Comparison of ENCODE assay signal across 7 cellular contexts in genomic region chr10:10677479-10677878, GRCh38.
DNase-seq lines count a peak whose midpoint lies in the region; ATAC-seq, FAIRE-seq and TF ChIP-seq lines count a peak whose summit lies in the region.

No MANE protein-coding gene starts in this region.

- DNase-seq in GM12891 (ENCODE audit: insufficient read length, low spot score), result no peak
- DNase-seq in HCEC 1CT, result peak; percentile 66
- peak; percentile 1 for DNase-seq in NCI-H187 treated with DMSO at 0.1 percent for 48 hours (lab: John Stamatoyannopoulos, UW)
- peak in 1 of 2 donors; percentile 53 for DNase-seq in activated naive CD4-positive, alpha-beta T cell treated with anti-CD3 and anti-CD28 coated beads, Interleukin-2, amount 50 U/mL, for 72 hours (ENCODE audit: low spot score in 2 of 2)
- DNase-seq in iPS DF 4.7 (ENCODE audit: extremely low read depth, low spot score), result peak; percentile 72
- DNase-seq in stimulated activated CD4-positive, alpha-beta T cell treated with anti-CD3 and anti-CD28 coated beads, Interleukin-2, amount 100 ng/mL, for 48 hours, result peak; percentile 14 to 16
- DNase-seq in OCI-M2 (lab: John Stamatoyannopoulos, UW; ENCODE audit: unreplicated experiment), result no peak

- TF ChIP-seq POLR2A in GM12891 (IDR thresholded peaks at IDR 0.05; ENCODE audit: low read depth, low read length), result no peak

- no peaks in the 10 kb centered on the region for H3K36me3 Mint-ChIP-seq in activated naive CD4-positive, alpha-beta T cell treated with anti-CD3 and anti-CD28 coated beads, Interleukin-2, amount 50 U/mL, for 72 hours

- peaks cover 4 to 5% of the 10 kb centered on the region in 2 donors for H3K9me3 Mint-ChIP-seq in activated naive CD4-positive, alpha-beta T cell treated with anti-CD3 and anti-CD28 coated beads, Interleukin-2, amount 50 U/mL, for 72 hours

- peak; percentile 97 for FAIRE-seq in GM12891 (lab: Jason Lieb, UNC)

- peak; percentile 44 to 86 for ATAC-seq in activated naive CD4-positive, alpha-beta T cell treated with anti-CD3 and anti-CD28 coated beads, Interleukin-2, amount 50 U/mL, for 72 hours

- H3K27ac Mint-ChIP-seq in activated naive CD4-positive, alpha-beta T cell treated with anti-CD3 and anti-CD28 coated beads, Interleukin-2, amount 50 U/mL, for 72 hours, result no peak overlapping the region

TF ChIP-seq in GM12891, 5 proteins besides CTCF, POLR2A, EP300 and RAD21:
- no peak for TF ChIP-seq PAX5 (IDR thresholded peaks at IDR 0.05; ENCODE audit: insufficient read depth, low read length, severe bottlenecking)
- TF ChIP-seq POU2F2 (IDR thresholded peaks at IDR 0.05; ENCODE audit: low read depth, low read length), result no peak
- TF ChIP-seq POLR2AphosphoS5 (IDR thresholded peaks at IDR 0.05; ENCODE audit: low read depth, low read length), result no peak
- no peak for TF ChIP-seq TAF1 (IDR thresholded peaks at IDR 0.05; ENCODE audit: low read depth, low read length)
- no peak for TF ChIP-seq SPI1 (IDR thresholded peaks at IDR 0.05; ENCODE audit: low read depth, low read length)
TF ChIP-seq in GM12891: peak in this region for 0.

Comparison
In these comparisons a context has a peak if more than half of its experiments do, and no peak if none do; other contexts are left out.
1. DNase-seq: peak in HCEC 1CT (single experiment), NCI-H187 treated with DMSO at 0.1 percent for 48 hours (single experiment), iPS DF 4.7 (single experiment) and stimulated activated CD4-positive, alpha-beta T cell treated with anti-CD3 and anti-CD28 coated beads, Interleukin-2, amount 100 ng/mL, for 48 hours (2 of 2); none in GM12891 (single experiment) and OCI-M2 (single experiment).